ENCODE assay signal across 17 cellular contexts in the genomic region with DNA sequence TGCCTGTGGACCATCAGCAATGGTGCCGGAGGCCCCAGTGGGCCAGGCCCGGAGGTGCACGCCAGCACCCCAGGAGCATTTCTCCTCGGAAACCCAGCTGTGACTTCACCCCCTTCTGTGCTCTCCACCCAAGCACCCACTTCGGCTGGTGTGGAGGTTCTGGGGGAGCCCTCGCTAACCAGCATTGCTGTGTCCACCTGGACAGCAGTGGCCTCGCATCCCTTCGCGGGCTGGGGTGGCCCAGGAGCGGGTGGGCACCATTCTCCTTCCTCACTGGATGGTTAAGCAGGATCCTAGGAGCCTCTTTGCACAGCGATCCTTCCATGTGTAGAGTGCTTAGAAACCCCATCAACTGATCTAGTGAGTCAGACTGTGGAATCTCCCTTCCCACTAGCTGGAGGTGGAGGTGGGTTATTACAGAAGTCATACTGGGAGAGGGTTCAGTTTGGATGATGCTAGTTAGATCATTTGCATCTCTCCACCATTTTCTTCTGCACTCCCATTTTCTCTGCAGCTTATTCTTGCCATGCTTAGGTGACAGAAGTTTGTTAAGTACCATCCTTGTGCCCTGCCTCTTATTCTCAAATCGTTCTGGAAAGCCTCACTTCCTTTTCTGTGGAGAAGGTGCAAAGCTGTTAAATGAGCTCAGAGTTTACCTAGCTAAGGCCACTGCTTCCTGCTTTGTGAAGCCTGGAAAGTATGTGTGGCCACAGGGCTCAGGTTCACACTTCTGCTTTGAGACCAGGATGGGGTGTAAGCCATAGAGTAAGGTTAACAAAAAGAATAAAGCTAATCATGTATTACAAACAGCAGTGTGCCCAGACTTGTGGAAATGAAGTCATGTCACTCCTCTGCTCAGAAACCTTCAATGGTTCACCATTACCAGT. TPM values are rescaled to one million over a fixed set of nuclear protein-coding genes. Genes with fewer than 3 reads are reported as not detected.
DNase-seq lines count a peak whose midpoint lies in the region; ATAC-seq and TF ChIP-seq lines count a peak whose summit lies in the region.
"Had no signal": no experiment of that assay in that cellular context is flagged by ENCODE, and none has a peak within 500 bp of the region (broad histone marks: within the 10 kb centered on the region; RNA-seq: fewer than 3 reads in every experiment).

No MANE protein-coding gene starts in this region.

- ATAC-seq in HG02870 (IDR thresholded peaks at IDR 0.05; ENCODE audit: unreplicated experiment), result peak; percentile 55
- ATAC-seq in activated CD8-positive, alpha-beta T cell treated with anti-CD3 and anti-CD28 coated beads, Interleukin-2, amount 10 ng/mL, durations not matched to agents 7 days and 5 days, result peak; percentile 60
- ATAC-seq in mucosa of descending colon, result peak; percentile 58
- ATAC-seq: HepG2; left ventricle myocardium superior; naive thymus-derived CD8-positive, alpha-beta T cell; psoas muscle; WTC11 had no signal

- H3K27ac Mint-ChIP-seq in activated CD8-positive, alpha-beta T cell treated with anti-CD3 and anti-CD28 coated beads, Interleukin-2, amount 10 ng/mL, durations not matched to agents 7 days and 5 days, result no peak overlapping the region
- H3K27ac Mint-ChIP-seq: naive thymus-derived CD8-positive, alpha-beta T cell; WTC11 had no signal

- no peaks in the 10 kb centered on the region for H3K27me3 Mint-ChIP-seq in activated CD8-positive, alpha-beta T cell treated with anti-CD3 and anti-CD28 coated beads, Interleukin-2, amount 10 ng/mL, durations not matched to agents 7 days and 5 days (ENCODE audit: low read depth)
- H3K27me3 Mint-ChIP-seq: naive thymus-derived CD8-positive, alpha-beta T cell had no signal

- peaks cover 26% of the 10 kb centered on the region for H3K4me1 Mint-ChIP-seq in activated CD8-positive, alpha-beta T cell treated with anti-CD3 and anti-CD28 coated beads, Interleukin-2, amount 10 ng/mL, durations not matched to agents 7 days and 5 days (ENCODE audit: low read depth)
- H3K4me1 Mint-ChIP-seq: WTC11 had no signal

- POLR2A ChIA-PET in activated CD8-positive, alpha-beta T cell treated with anti-CD3 and anti-CD28 coated beads, Interleukin-2, amount 10 ng/mL, durations not matched to agents 7 days and 5 days (lab: Charles Lee), result interaction anchor here (0.7 kb wide), 1 partner anchor 87 kb away, joined by 3 read pairs; the partner anchor contains the start of gene SFT2D2

- H3K4me3 Mint-ChIP-seq in activated CD8-positive, alpha-beta T cell treated with anti-CD3 and anti-CD28 coated beads, Interleukin-2, amount 10 ng/mL, durations not matched to agents 7 days and 5 days, result no peak overlapping the region
- H3K4me3 Mint-ChIP-seq: naive thymus-derived CD8-positive, alpha-beta T cell; WTC11 had no signal

- peak; percentile 8 for DNase-seq in DMS153 (lab: John Stamatoyannopoulos, UW)
- no peak for DNase-seq in DMS153 treated with DMSO at 0.1 percent for 48 hours (lab: John Stamatoyannopoulos, UW; ENCODE audit: unreplicated experiment)
- DNase-seq in activated CD8-positive, alpha-beta T cell treated with anti-CD3 and anti-CD28 coated beads, Interleukin-2, amount 10 ng/mL, durations not matched to agents 7 days and 5 days, result no peak
- no peak for DNase-seq in mucosa of descending colon
- DNase-seq in NCI-H1694 (lab: John Stamatoyannopoulos, UW), result no peak
- no peak for DNase-seq in stimulated activated naive CD4-positive, alpha-beta T cell treated with Interleukin-2 at 50 U/mL for 16 hours (lab: John Stamatoyannopoulos, UW)
- no peak for DNase-seq in activated naive CD4-positive, alpha-beta T cell (lab: John Stamatoyannopoulos, UW)
- DNase-seq: left ventricle myocardium superior; naive thymus-derived CD8-positive, alpha-beta T cell; NCI-H1436; NCI-H446; psoas muscle; SW 1271 had no signal

- CTCF ChIA-PET in activated CD8-positive, alpha-beta T cell treated with anti-CD3 and anti-CD28 coated beads, Interleukin-2, amount 10 ng/mL, durations not matched to agents 7 days and 5 days (lab: Charles Lee), result interaction anchor here (0.8 to 3.9 kb wide), 5 partner anchors 9 to 168 kb away, joined by 3 to 17 read pairs (median 4); no protein-coding TSS in a partner anchor

- H3K9me3 Mint-ChIP-seq in activated CD8-positive, alpha-beta T cell treated with anti-CD3 and anti-CD28 coated beads, Interleukin-2, amount 10 ng/mL, durations not matched to agents 7 days and 5 days (ENCODE audit: insufficient read depth), result no peaks in the 10 kb centered on the region
- H3K9me3 Mint-ChIP-seq: WTC11 had no signal

- peaks cover 4% of the 10 kb centered on the region for H3K36me3 Mint-ChIP-seq in activated CD8-positive, alpha-beta T cell treated with anti-CD3 and anti-CD28 coated beads, Interleukin-2, amount 10 ng/mL, durations not matched to agents 7 days and 5 days (ENCODE audit: low read depth)
- H3K36me3 Mint-ChIP-seq: WTC11 had no signal

- intact Hi-C loops in mucosa of descending colon (cut with DNase I, micrococcal nuclease), result no loop called here

- H3K36me3 ChIP-seq in mucosa of descending colon (ENCODE audit: low read depth), result no peaks in the 10 kb centered on the region

- no peaks in the 10 kb centered on the region for H3K9me3 ChIP-seq in mucosa of descending colon
- H3K9me3 ChIP-seq: psoas muscle, upper lobe of left lung had no signal

- H3K4me3 ChIP-seq in mucosa of descending colon, result no peak overlapping the region
- H3K4me3 ChIP-seq: psoas muscle, upper lobe of left lung had no signal

- no peaks in the 10 kb centered on the region for H3K4me1 ChIP-seq in mucosa of descending colon (ENCODE audit: low read depth)
- H3K4me1 ChIP-seq: psoas muscle, upper lobe of left lung had no signal

- no peak for TF ChIP-seq CTCF in mucosa of descending colon (IDR thresholded peaks at IDR 0.05)

RNA-seq across cellular contexts. Expression of gene TBX19, which starts 32.3 kb away (rescaled TPM):
- total RNA-seq in activated CD8-positive, alpha-beta T cell treated with anti-CD3 and anti-CD28 coated beads, Interleukin-2, amount 10 ng/mL, durations not matched to agents 7 days and 5 days, result 1 to 10 TPM; 1.4 to 2.1 TPM
- 1 to 10 TPM; 1.1 to 2.6 (median 2.3) TPM for total RNA-seq in mucosa of descending colon
